Comparison of ENCODE assay signal across 1 cellular context in the genomic region with DNA sequence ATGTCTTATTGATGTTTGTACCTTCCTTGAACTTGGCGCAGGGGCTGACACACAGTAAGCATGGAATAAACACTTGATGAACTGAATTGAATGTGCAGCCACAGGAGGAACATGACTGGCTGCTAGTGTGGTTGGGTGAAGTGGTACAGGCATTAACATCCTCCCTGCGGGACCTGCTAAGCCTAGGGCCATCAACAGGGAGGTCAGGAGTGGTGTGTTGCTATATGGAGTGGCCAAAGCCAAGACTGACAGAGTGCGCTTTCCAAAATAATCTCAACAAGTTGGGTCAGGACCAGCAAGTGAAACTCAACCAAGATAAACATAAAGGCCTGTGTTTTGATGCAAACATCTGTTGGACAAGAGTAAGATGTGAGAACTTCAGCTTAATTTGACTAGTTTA.
TF ChIP-seq lines count a peak whose summit lies in the region.

No MANE protein-coding gene starts in this region.

TF ChIP-seq in GM12878, 131 proteins besides CTCF, POLR2A, EP300 and RAD21 (continued from another document):
- TF ChIP-seq, protein P1, sequence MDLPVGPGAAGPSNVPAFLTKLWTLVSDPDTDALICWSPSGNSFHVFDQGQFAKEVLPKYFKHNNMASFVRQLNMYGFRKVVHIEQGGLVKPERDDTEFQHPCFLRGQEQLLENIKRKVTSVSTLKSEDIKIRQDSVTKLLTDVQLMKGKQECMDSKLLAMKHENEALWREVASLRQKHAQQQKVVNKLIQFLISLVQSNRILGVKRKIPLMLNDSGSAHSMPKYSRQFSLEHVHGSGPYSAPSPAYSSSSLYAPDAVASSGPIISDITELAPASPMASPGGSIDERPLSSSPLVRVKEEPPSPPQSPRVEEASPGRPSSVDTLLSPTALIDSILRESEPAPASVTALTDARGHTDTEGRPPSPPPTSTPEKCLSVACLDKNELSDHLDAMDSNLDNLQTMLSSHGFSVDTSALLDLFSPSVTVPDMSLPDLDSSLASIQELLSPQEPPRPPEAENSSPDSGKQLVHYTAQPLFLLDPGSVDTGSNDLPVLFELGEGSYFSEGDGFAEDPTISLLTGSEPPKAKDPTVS (IDR thresholded peaks at IDR 0.05; ENCODE audit: low read depth, low read length) = no peak
- no peak for TF ChIP-seq HDGF (IDR thresholded peaks at IDR 0.05)
- TF ChIP-seq CHD1 (IDR thresholded peaks at IDR 0.05; ENCODE audit: low read depth, low read length) = no peak
- TF ChIP-seq CEBPB (IDR thresholded peaks at IDR 0.05; ENCODE audit: borderline replicate concordance in 1 of 2, low read depth in 2 of 2, low read length in 2 of 2) = no peak
- TF ChIP-seq, protein P2, sequence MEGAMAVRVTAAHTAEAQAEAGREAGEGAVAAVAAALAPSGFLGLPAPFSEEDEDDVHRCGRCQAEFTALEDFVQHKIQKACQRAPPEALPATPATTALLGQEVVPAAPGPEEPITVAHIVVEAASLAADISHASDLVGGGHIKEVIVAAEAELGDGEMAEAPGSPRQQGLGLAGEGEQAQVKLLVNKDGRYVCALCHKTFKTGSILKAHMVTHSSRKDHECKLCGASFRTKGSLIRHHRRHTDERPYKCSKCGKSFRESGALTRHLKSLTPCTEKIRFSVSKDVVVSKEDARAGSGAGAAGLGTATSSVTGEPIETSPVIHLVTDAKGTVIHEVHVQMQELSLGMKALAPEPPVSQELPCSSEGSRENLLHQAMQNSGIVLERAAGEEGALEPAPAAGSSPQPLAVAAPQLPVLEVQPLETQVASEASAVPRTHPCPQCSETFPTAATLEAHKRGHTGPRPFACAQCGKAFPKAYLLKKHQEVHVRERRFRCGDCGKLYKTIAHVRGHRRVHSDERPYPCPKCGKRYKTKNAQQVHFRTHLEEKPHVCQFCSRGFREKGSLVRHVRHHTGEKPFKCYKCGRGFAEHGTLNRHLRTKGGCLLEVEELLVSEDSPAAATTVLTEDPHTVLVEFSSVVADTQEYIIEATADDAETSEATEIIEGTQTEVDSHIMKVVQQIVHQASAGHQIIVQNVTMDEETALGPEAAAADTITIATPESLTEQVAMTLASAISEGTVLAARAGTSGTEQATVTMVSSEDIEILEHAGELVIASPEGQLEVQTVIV (IDR thresholded peaks at IDR 0.05; ENCODE audit: borderline replicate concordance, partially characterized antibody) = no peak
- no peak for TF ChIP-seq SRF (IDR thresholded peaks at IDR 0.05; ENCODE audit: low read depth in 2 of 2, low read length in 2 of 2)
- no peak for TF ChIP-seq DPF2 (IDR thresholded peaks at IDR 0.05)
- no peak for TF ChIP-seq PAX5 (IDR thresholded peaks at IDR 0.05; ENCODE audit: borderline replicate concordance, low read depth, low read length)
- TF ChIP-seq ZNF207 (IDR thresholded peaks at IDR 0.05; ENCODE audit: borderline replicate concordance) = no peak
